18 cellular contexts compared by ENCODE assay signal in the genomic region with DNA sequence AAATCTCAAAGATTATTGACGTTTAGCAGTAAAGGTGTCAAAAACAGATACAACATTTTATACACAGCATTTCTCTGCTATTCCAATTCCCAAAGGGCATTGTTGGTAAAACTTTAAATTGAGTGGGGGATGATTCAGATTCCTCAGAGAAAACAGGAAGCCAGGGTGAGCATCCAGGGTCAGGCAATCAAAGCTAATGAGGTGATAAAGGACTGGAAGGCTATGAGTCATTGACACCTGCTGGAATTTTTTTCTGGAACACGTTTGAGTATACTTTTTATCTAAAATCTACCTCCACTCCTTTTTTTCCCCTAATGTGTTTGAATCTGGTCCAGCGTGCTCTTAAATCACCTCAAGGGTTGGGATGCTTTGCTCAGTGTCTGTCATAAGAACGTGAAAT. TPM values are rescaled to one million over a fixed set of nuclear protein-coding genes. Genes with fewer than 3 reads are reported as not detected.
"Had no signal": no experiment of that assay in that cellular context is flagged by ENCODE, and none has a peak within 500 bp of the region (broad histone marks: within the 10 kb centered on the region; RNA-seq: fewer than 3 reads in every experiment).

No MANE protein-coding gene starts in this region.

- H3K27ac Mint-ChIP-seq: activated CD8-positive, alpha-beta T cell treated with anti-CD3 and anti-CD28 coated beads for 36 hours; activated naive CD8-positive, alpha-beta T cell treated with anti-CD3 and anti-CD28 coated beads for 36 hours; activated T-cell treated with anti-CD3 and anti-CD28 coated beads, Interleukin-2, amount 50 U/mL, for 72 hours; naive thymus-derived CD4-positive, alpha-beta T cell; stimulated activated naive B cell treated with anti-CD40 and anti-IgM and Interleukin-4, amounts not matched to agents 10 μg/mL and 1 μg/mL and 100 μg/mL, for 72 hours; T-cell; type B pancreatic cell had no signal

- H3K9me3 Mint-ChIP-seq: activated CD8-positive, alpha-beta T cell treated with anti-CD3 and anti-CD28 coated beads for 36 hours; activated naive CD8-positive, alpha-beta T cell treated with anti-CD3 and anti-CD28 coated beads for 36 hours; activated T-cell treated with anti-CD3 and anti-CD28 coated beads, Interleukin-2, amount 50 U/mL, for 72 hours; stimulated activated naive B cell treated with anti-CD40 and anti-IgM and Interleukin-4, amounts not matched to agents 10 μg/mL and 1 μg/mL and 100 μg/mL, for 72 hours; T-cell; type B pancreatic cell had no signal

- H3K36me3 Mint-ChIP-seq: activated naive CD8-positive, alpha-beta T cell treated with anti-CD3 and anti-CD28 coated beads for 36 hours; naive thymus-derived CD4-positive, alpha-beta T cell; stimulated activated naive B cell treated with anti-CD40 and anti-IgM and Interleukin-4, amounts not matched to agents 10 μg/mL and 1 μg/mL and 100 μg/mL, for 72 hours; T-cell; type B pancreatic cell had no signal

- H3K27ac ChIP-seq: lower lobe of right lung, WERI-Rb-1 had no signal

- H3K27me3 Mint-ChIP-seq: activated CD8-positive, alpha-beta T cell treated with anti-CD3 and anti-CD28 coated beads for 36 hours; activated naive CD8-positive, alpha-beta T cell treated with anti-CD3 and anti-CD28 coated beads for 36 hours; stimulated activated naive B cell treated with anti-CD40 and anti-IgM and Interleukin-4, amounts not matched to agents 10 μg/mL and 1 μg/mL and 100 μg/mL, for 72 hours; T-cell; type B pancreatic cell had no signal

- H3K9me3 ChIP-seq: lower lobe of right lung had no signal

- H3K4me1 Mint-ChIP-seq: activated naive CD8-positive, alpha-beta T cell treated with anti-CD3 and anti-CD28 coated beads for 36 hours; T-cell had no signal

- H3K36me3 ChIP-seq: lower lobe of right lung, WERI-Rb-1 had no signal

- DNase-seq: activated CD4-positive, alpha-beta T cell treated with anti-CD3 and anti-CD28 coated beads for 4 hours; activated CD8-positive, alpha-beta memory T cell treated with anti-CD3 and anti-CD28 coated beads, Interleukin-2, amount 50 U/mL, for 4 hours; activated CD8-positive, alpha-beta T cell treated with anti-CD3 and anti-CD28 coated beads for 36 hours; activated gamma-delta T cell treated with Interleukin-2 at 50 U/mL for 16 hours; activated naive CD8-positive, alpha-beta T cell treated with anti-CD3 and anti-CD28 coated beads for 36 hours; activated T-cell treated with anti-CD3 and anti-CD28 coated beads, Interleukin-2, amount 50 U/mL, for 72 hours; cerebellar nuclear complex; lower lobe of right lung; naive thymus-derived CD4-positive, alpha-beta T cell; nucleus accumbens; right cardiac atrium; stimulated activated naive B cell treated with anti-CD40 and anti-IgM and Interleukin-4, amounts not matched to agents 10 μg/mL and 1 μg/mL and 100 μg/mL, for 72 hours; T-cell; WERI-Rb-1 had no signal

- H3K4me3 ChIP-seq: lower lobe of right lung had no signal

- ATAC-seq: activated CD8-positive, alpha-beta T cell treated with anti-CD3 and anti-CD28 coated beads for 36 hours; activated T-cell treated with anti-CD3 and anti-CD28 coated beads, Interleukin-2, amount 50 U/mL, for 72 hours; lower lobe of right lung; naive thymus-derived CD4-positive, alpha-beta T cell; right cardiac atrium; stimulated activated naive B cell treated with anti-CD40 and anti-IgM and Interleukin-4, amounts not matched to agents 10 μg/mL and 1 μg/mL and 100 μg/mL, for 72 hours; T-cell had no signal

- H3K4me3 Mint-ChIP-seq: activated CD8-positive, alpha-beta T cell treated with anti-CD3 and anti-CD28 coated beads for 36 hours; activated naive CD8-positive, alpha-beta T cell treated with anti-CD3 and anti-CD28 coated beads for 36 hours; activated T-cell treated with anti-CD3 and anti-CD28 coated beads, Interleukin-2, amount 50 U/mL, for 72 hours; naive thymus-derived CD4-positive, alpha-beta T cell; stimulated activated naive B cell treated with anti-CD40 and anti-IgM and Interleukin-4, amounts not matched to agents 10 μg/mL and 1 μg/mL and 100 μg/mL, for 72 hours; T-cell; type B pancreatic cell had no signal

- H3K4me1 ChIP-seq: lower lobe of right lung had no signal

RNA-seq across cellular contexts. Expression of a gene that starts 56.3 kb away (rescaled TPM):
- total RNA-seq: activated CD8-positive, alpha-beta T cell treated with anti-CD3 and anti-CD28 coated beads for 36 hours; activated naive CD8-positive, alpha-beta T cell treated with anti-CD3 and anti-CD28 coated beads for 36 hours; dermis microvascular lymphatic vessel endothelial cell; glomerular endothelial cell; posterior vena cava; right cardiac atrium had no signal
